ENCODE assay signal across 13 cellular contexts in the genomic region with DNA sequence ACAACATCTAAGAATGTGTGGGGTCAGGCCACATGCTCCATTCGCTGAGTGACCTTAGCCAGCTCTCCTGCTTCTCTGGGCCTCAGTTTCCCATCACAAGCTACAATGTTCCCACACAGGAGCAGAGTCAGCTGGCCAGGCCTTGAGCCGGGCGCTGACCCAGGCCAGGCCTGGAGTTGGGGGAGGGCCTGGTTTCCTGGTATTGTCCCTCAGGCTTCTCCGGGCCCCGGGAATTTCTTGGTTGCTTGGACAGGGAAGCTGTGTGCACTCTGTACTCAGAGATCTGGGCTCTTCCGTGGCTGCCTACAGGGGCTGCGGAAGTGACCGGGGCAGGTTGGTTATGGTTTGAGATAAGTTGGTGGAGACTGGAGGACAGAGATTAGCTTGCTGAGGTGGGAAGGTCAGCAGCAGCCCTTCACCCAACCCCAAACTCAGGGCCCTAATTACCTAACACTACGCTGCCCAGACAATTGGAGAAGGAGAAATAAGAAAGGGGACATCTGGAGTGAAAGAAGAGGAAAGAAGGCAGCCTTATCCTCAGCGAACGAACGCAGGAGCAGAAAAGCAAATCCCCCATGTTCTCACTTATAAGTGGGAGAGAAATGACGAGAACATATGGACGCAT. TPM values are rescaled to one million over a fixed set of nuclear protein-coding genes. Genes with fewer than 3 reads are reported as not detected.
DNase-seq lines count a peak whose midpoint lies in the region; ATAC-seq, FAIRE-seq and TF ChIP-seq lines count a peak whose summit lies in the region.
"Had no signal": no experiment of that assay in that cellular context is flagged by ENCODE, and none has a peak within 500 bp of the region (broad histone marks: within the 10 kb centered on the region; RNA-seq: fewer than 3 reads in every experiment).

No MANE protein-coding gene starts in this region.

- no peak for TF ChIP-seq CTCF in WTC11 (IDR thresholded peaks at IDR 0.05)
- TF ChIP-seq CTCF in gastroesophageal sphincter (IDR thresholded peaks at IDR 0.05), result no peak
- TF ChIP-seq CTCF in uterus (IDR thresholded peaks at IDR 0.05), result no peak

- H3K36me3 Mint-ChIP-seq in WTC11, result no peaks in the 10 kb centered on the region

- H3K4me3 Mint-ChIP-seq in WTC11, result no peak overlapping the region
- H3K4me3 Mint-ChIP-seq: CD8-positive, alpha-beta memory T cell; central memory CD8-positive, alpha-beta T cell; T-helper 1 cell treated with Interleukin-12 subunit alpha and Interleukin-12 subunit beta and Interleukin-4 antibody, amounts not matched to agents 30 μg/mL and 1 μg/mL, for 36 hours had no signal

- CTCF ChIA-PET in WTC11 (lab: Charles Lee), result interaction anchor here (0.7 to 0.8 kb wide), 2 partner anchors 15 to 86 kb away, joined by 3 read pairs; no protein-coding TSS in a partner anchor

- WGBS in gastroesophageal sphincter (ENCODE audit: low coverage in 1 of 2), 2 donors, result 78 to 81% methylated on average over 5 to 6 of the region's 14 CpGs

- H3K4me3 ChIP-seq in gastroesophageal sphincter, result no peak overlapping the region
- H3K4me3 ChIP-seq in muscle layer of duodenum (ENCODE audit: low read depth in 1 of 2, low read length in 2 of 2), result no peak overlapping the region
- no peak overlapping the region for H3K4me3 ChIP-seq in uterus

- FAIRE-seq in GM19239 (lab: Jason Lieb, UNC), result no peak

- H3K4me1 Mint-ChIP-seq in WTC11, result peaks cover 7% of the 10 kb centered on the region
- H3K4me1 Mint-ChIP-seq: CD8-positive, alpha-beta memory T cell; central memory CD8-positive, alpha-beta T cell had no signal

- TF ChIP-seq POLR2A in gastroesophageal sphincter (IDR thresholded peaks at IDR 0.05) (no peak), uterus (IDR thresholded peaks at IDR 0.05) (no peak)

- H3K9me3 ChIP-seq in gastroesophageal sphincter (no peaks in the 10 kb centered on the region), muscle layer of duodenum (ENCODE audit: control insufficient read depth in 1 of 2, low read length in 2 of 2) (no peaks in the 10 kb centered on the region), uterus (no peaks in the 10 kb centered on the region)

- intact Hi-C loops in uterus (cut with DNase I; ENCODE audit: low total_unique reads), result no loop called here

- no peak for TF ChIP-seq EP300 in gastroesophageal sphincter (IDR thresholded peaks at IDR 0.05)

- H3K27me3 Mint-ChIP-seq in WTC11 (ENCODE audit: low read depth), result no peaks in the 10 kb centered on the region

- H3K36me3 ChIP-seq in gastroesophageal sphincter, result peaks cover 0 to 47% of the 10 kb centered on the region in 2 donors
- H3K36me3 ChIP-seq in muscle layer of duodenum (ENCODE audit: control insufficient read depth in 1 of 2, insufficient read depth in 2 of 2, low read length in 2 of 2), result peaks cover 0 to 3% of the 10 kb centered on the region in 2 donors
- no peaks in the 10 kb centered on the region for H3K36me3 ChIP-seq in uterus

- POLR2A ChIA-PET in WTC11 (lab: Charles Lee), result no interaction called here

- DNase-seq in WTC11 (ENCODE audit: low spot score), result no peak
- no peak for DNase-seq in uterus
- DNase-seq in activated naive CD4-positive, alpha-beta T cell treated with Interleukin-2 at 50 U/mL for 16 hours, result no peak
- no peak for DNase-seq in GM19239 (ENCODE audit: insufficient read length, low spot score)
- no peak for DNase-seq in NCI-H1105 (lab: John Stamatoyannopoulos, UW)
- DNase-seq: activated effector memory CD4-positive, alpha-beta T cell treated with Interleukin-2 at 50 U/mL for 16 hours; CD8-positive, alpha-beta memory T cell; foreskin keratinocyte; stimulated activated CD4-positive, alpha-beta T cell treated with anti-CD3 and anti-CD28 coated beads, Interleukin-4, amount 100 ng/mL, for 24 hours had no signal

- H3K27ac Mint-ChIP-seq in WTC11, result peak overlapping the region; percentile 7; the same call in 1 of the 2 replicates
- H3K27ac Mint-ChIP-seq: T-helper 1 cell treated with Interleukin-12 subunit alpha and Interleukin-12 subunit beta and Interleukin-4 antibody, amounts not matched to agents 30 μg/mL and 1 μg/mL, for 36 hours had no signal

- no peaks in the 10 kb centered on the region for H3K27me3 ChIP-seq in gastroesophageal sphincter
- no peaks in the 10 kb centered on the region for H3K27me3 ChIP-seq in muscle layer of duodenum (ENCODE audit: low read depth, low read length)
- no peaks in the 10 kb centered on the region for H3K27me3 ChIP-seq in uterus
- H3K27me3 ChIP-seq: foreskin keratinocyte had no signal

- no peak for ATAC-seq in WTC11
- ATAC-seq in gastroesophageal sphincter, result peak; percentile 44
- ATAC-seq: foreskin keratinocyte had no signal

- H3K27ac ChIP-seq in gastroesophageal sphincter (peak overlapping the region; percentile 88 to 89 (median 88)), muscle layer of duodenum (ENCODE audit: low read length) (peak overlapping the region; percentile 56), uterus (peak overlapping the region; percentile 85 to 89)
- H3K27ac ChIP-seq: foreskin keratinocyte had no signal

- H3K4me1 ChIP-seq in gastroesophageal sphincter (peaks cover 0 to 97% (median 22%) of the 10 kb centered on the region in 3 donors), muscle layer of duodenum (ENCODE audit: control insufficient read depth in 1 of 2, insufficient read depth in 2 of 2, low read length in 2 of 2) (peaks cover 0 to 8% of the 10 kb centered on the region in 2 donors), uterus (peaks cover 0 to 16% of the 10 kb centered on the region in 2 donors)
- H3K4me1 ChIP-seq: foreskin keratinocyte had no signal

- no peaks in the 10 kb centered on the region for H3K9me3 Mint-ChIP-seq in WTC11
- H3K9me3 Mint-ChIP-seq: CD8-positive, alpha-beta memory T cell; central memory CD8-positive, alpha-beta T cell; T-helper 1 cell treated with Interleukin-12 subunit alpha and Interleukin-12 subunit beta and Interleukin-4 antibody, amounts not matched to agents 30 μg/mL and 1 μg/mL, for 36 hours had no signal

TF ChIP-seq in WTC11, 78 proteins besides CTCF, POLR2A, EP300 and RAD21:
- TF ChIP-seq SP1 (CRISPR knock-in tag; conservative IDR thresholded peaks at IDR 0.05) (no peak), RORB (CRISPR knock-in tag; IDR thresholded peaks at IDR 0.05) (no peak), CREB1 (CRISPR knock-in tag; IDR thresholded peaks at IDR 0.05) (no peak), FOXP1 (CRISPR knock-in tag; IDR thresholded peaks at IDR 0.05; ENCODE audit: borderline replicate concordance) (no peak), ZNF138 (CRISPR knock-in tag; conservative IDR thresholded peaks at IDR 0.05) (no peak), NR1H2 (CRISPR knock-in tag; IDR thresholded peaks at IDR 0.05) (no peak), ATF1 (CRISPR knock-in tag; IDR thresholded peaks at IDR 0.05) (no peak), NFATC4 (CRISPR knock-in tag; IDR thresholded peaks at IDR 0.05) (no peak)
- TF ChIP-seq, protein P1, sequence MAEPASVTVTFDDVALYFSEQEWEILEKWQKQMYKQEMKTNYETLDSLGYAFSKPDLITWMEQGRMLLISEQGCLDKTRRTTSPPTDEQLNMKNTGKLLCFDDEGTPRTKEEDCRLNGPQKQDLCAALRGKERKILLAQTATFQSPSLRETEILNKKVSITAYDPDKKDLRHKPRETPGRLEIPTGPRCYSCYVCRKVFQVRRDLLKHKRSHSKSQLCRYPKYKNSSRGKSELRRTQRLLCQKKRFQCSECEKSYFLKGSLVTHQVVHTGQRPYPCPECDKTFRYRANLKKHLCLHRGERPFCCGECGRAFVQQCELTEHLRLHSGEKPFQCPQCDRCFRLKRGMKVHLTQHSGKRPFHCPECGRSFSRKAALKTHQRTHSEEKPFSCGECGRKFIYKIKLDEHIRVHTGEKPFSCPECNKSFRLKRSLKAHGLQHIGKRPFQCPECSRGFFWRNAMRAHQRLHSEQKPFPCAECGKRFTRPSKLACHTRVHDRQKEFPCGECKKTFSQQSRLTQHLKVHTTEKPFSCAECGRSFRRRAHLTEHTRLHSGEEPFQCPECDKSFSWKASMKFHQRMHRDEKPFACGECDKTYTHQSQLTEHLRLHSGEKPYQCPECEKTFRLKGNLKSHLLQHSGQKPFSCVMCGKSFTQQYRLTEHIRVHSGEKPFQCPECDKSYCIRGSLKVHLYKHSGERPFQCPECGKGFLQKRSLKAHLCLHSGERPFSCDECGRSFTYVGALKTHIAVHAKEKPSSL (CRISPR knock-in tag; conservative IDR thresholded peaks at IDR 0.05), result no peak
- TF ChIP-seq, protein P2, sequence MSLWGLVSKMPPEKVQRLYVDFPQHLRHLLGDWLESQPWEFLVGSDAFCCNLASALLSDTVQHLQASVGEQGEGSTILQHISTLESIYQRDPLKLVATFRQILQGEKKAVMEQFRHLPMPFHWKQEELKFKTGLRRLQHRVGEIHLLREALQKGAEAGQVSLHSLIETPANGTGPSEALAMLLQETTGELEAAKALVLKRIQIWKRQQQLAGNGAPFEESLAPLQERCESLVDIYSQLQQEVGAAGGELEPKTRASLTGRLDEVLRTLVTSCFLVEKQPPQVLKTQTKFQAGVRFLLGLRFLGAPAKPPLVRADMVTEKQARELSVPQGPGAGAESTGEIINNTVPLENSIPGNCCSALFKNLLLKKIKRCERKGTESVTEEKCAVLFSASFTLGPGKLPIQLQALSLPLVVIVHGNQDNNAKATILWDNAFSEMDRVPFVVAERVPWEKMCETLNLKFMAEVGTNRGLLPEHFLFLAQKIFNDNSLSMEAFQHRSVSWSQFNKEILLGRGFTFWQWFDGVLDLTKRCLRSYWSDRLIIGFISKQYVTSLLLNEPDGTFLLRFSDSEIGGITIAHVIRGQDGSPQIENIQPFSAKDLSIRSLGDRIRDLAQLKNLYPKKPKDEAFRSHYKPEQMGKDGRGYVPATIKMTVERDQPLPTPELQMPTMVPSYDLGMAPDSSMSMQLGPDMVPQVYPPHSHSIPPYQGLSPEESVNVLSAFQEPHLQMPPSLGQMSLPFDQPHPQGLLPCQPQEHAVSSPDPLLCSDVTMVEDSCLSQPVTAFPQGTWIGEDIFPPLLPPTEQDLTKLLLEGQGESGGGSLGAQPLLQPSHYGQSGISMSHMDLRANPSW (CRISPR knock-in tag; conservative IDR thresholded peaks at IDR 0.05; ENCODE audit: low read depth), result no peak

RNA-seq across cellular contexts. Expression of a gene that starts 6.3 kb away (rescaled TPM):
- total RNA-seq in WTC11 (2021), result 1.5 to 2.1 TPM (median 1.8 TPM) in 3 replicates
- total RNA-seq in gastroesophageal sphincter, result 100 to 1,000 TPM; 163 to 385 (median 188) TPM
- total RNA-seq in uterus, result 100 to 1,000 TPM; 136 to 639 (median 209) TPM
- total RNA-seq: CD8-positive, alpha-beta memory T cell had no signal

Comparison
In these comparisons a context has a peak if more than half of its experiments do, and no peak if none do; other contexts are left out.
1. RNA of a gene that starts 6.3 kb away (total RNA-seq): 136 to 639 TPM in uterus and 163 to 385 TPM in gastroesophageal sphincter; 1.5 to 2.1 TPM in WTC11; every median in the first group is over 10 times any median in the second.
2. Peak in every context shown above with its lines, with median percentiles within 50 percentile points of each other: H3K27ac ChIP-seq.